In genomic region chr3:185943363-185944106, GRCh38 we compare ENCODE assay signal across 1 cellular context.
A peak's percentile ranks its signal among the peaks of the same experiment; 100 is the strongest.
TF ChIP-seq lines count a peak whose summit lies in the region.

No MANE protein-coding gene starts in this region.

TF ChIP-seq in HepG2, 621 proteins besides CTCF, POLR2A, EP300 and RAD21 (continued from another document and continues in another):
- TF ChIP-seq AKNA (CRISPR knock-in tag; IDR thresholded peaks at IDR 0.05; ENCODE audit: borderline replicate concordance) (no peak), GTF2F1 (IDR thresholded peaks at IDR 0.05; ENCODE audit: low read length) (no peak), SKI (IDR thresholded peaks at IDR 0.05; ENCODE audit: partially characterized antibody) (no peak), ZNF431 (CRISPR knock-in tag; IDR thresholded peaks at IDR 0.05; ENCODE audit: borderline replicate concordance, low read depth) (no peak), RELA (CRISPR knock-in tag; IDR thresholded peaks at IDR 0.05) (no peak), ZSCAN9 (CRISPR knock-in tag; IDR thresholded peaks at IDR 0.05; ENCODE audit: borderline replicate concordance) (peak; percentile 70; the same call in 1 of the 2 replicates), ZNF543 (CRISPR knock-in tag; IDR thresholded peaks at IDR 0.05) (no peak), ARHGAP35 (CRISPR knock-in tag; IDR thresholded peaks at IDR 0.05; ENCODE audit: borderline replicate concordance) (0 out of 2 replicates have a peak, but pooled peaks have one; percentile 59), ZNF577 (CRISPR knock-in tag; IDR thresholded peaks at IDR 0.05; ENCODE audit: borderline replicate concordance, low read depth) (no peak), TFDP1 (CRISPR knock-in tag; IDR thresholded peaks at IDR 0.05; ENCODE audit: borderline replicate concordance) (no peak), ARID2 (CRISPR knock-in tag; IDR thresholded peaks at IDR 0.05; ENCODE audit: borderline replicate concordance) (no peak), BCL6 (CRISPR knock-in tag; IDR thresholded peaks at IDR 0.05) (peak; percentile 45; the same call in 1 of the 2 replicates), ZBTB37 (CRISPR knock-in tag; IDR thresholded peaks at IDR 0.05) (no peak), CREB1 (IDR thresholded peaks at IDR 0.05) (no peak), CREB1 (CRISPR knock-in tag; IDR thresholded peaks at IDR 0.05) (no peak), ZNF564 (CRISPR knock-in tag; IDR thresholded peaks at IDR 0.05) (no peak), MXD4 (CRISPR knock-in tag; IDR thresholded peaks at IDR 0.05) (no peak), TSC22D2 (CRISPR knock-in tag; IDR thresholded peaks at IDR 0.05; ENCODE audit: borderline replicate concordance) (0 out of 2 replicates have a peak, but pooled peaks have one; percentile 44), SAP130 (CRISPR knock-in tag; IDR thresholded peaks at IDR 0.05; ENCODE audit: low read depth) (peak; percentile 87), ZNF747 (CRISPR knock-in tag; IDR thresholded peaks at IDR 0.05; ENCODE audit: borderline replicate concordance) (no peak), PRPF4 (IDR thresholded peaks at IDR 0.05; ENCODE audit: low read depth, low read length, poor library complexity, severe bottlenecking) (no peak), ZNF784 (CRISPR knock-in tag; IDR thresholded peaks at IDR 0.05; ENCODE audit: borderline replicate concordance) (no peak), ARID4A (CRISPR knock-in tag; IDR thresholded peaks at IDR 0.05; ENCODE audit: borderline replicate concordance) (peak; percentile 69; the same call in 1 of the 2 replicates), ZNF660 (CRISPR knock-in tag; IDR thresholded peaks at IDR 0.05; ENCODE audit: borderline replicate concordance, low read depth) (no peak), BCL3 (CRISPR knock-in tag; IDR thresholded peaks at IDR 0.05) (no peak), ZBTB38 (CRISPR knock-in tag; IDR thresholded peaks at IDR 0.05) (0 out of 2 replicates have a peak, but pooled peaks have one; percentile 32), ZSCAN20 (CRISPR knock-in tag; IDR thresholded peaks at IDR 0.05; ENCODE audit: borderline replicate concordance) (no peak), ZNF468 (CRISPR knock-in tag; IDR thresholded peaks at IDR 0.05) (no peak), CSRNP1 (CRISPR knock-in tag; IDR thresholded peaks at IDR 0.05) (no peak), ZBTB14 (CRISPR knock-in tag; IDR thresholded peaks at IDR 0.05) (no peak), MAX (IDR thresholded peaks at IDR 0.05) (no peak), GATAD2A (CRISPR knock-in tag; IDR thresholded peaks at IDR 0.05) (peak; percentile 85), ZNF790 (CRISPR knock-in tag; IDR thresholded peaks at IDR 0.05; ENCODE audit: borderline replicate concordance) (0 out of 2 replicates have a peak, but pooled peaks have one; percentile 30), ZNF609 (CRISPR knock-in tag; IDR thresholded peaks at IDR 0.05; ENCODE audit: borderline replicate concordance) (no peak)
